8 cellular contexts compared by ENCODE assay signal in genomic region chr6:80163754-80164187, GRCh38. TPM values are rescaled to one million over a fixed set of nuclear protein-coding genes. Genes with fewer than 3 reads are reported as not detected.
DNase-seq lines count a peak whose midpoint lies in the region; ATAC-seq, FAIRE-seq and TF ChIP-seq lines count a peak whose summit lies in the region.

No MANE protein-coding gene starts in this region.

- peaks cover 7% of the 10 kb centered on the region for H3K36me3 Mint-ChIP-seq in activated naive CD8-positive, alpha-beta T cell treated with anti-CD3 and anti-CD28 coated beads, Interleukin-2, amount 10 ng/mL, durations not matched to agents 7 days and 5 days
- peaks cover 2% of the 10 kb centered on the region for H3K36me3 Mint-ChIP-seq in activated naive CD8-positive, alpha-beta T cell treated with anti-CD3 and anti-CD28 coated beads for 36 hours
- H3K36me3 Mint-ChIP-seq in endodermal cell (ENCODE audit: low read depth), result peaks cover 5% of the 10 kb centered on the region

- no peaks in the 10 kb centered on the region for H3K27me3 Mint-ChIP-seq in activated naive CD8-positive, alpha-beta T cell treated with anti-CD3 and anti-CD28 coated beads, Interleukin-2, amount 10 ng/mL, durations not matched to agents 7 days and 5 days
- no peaks in the 10 kb centered on the region for H3K27me3 Mint-ChIP-seq in activated naive CD8-positive, alpha-beta T cell treated with anti-CD3 and anti-CD28 coated beads for 36 hours
- no peaks in the 10 kb centered on the region for H3K27me3 Mint-ChIP-seq in endodermal cell (ENCODE audit: insufficient read depth)

- H3K27ac ChIP-seq in endodermal cell (ENCODE audit: low read depth, low read length), result no peak overlapping the region

- H3K27ac Mint-ChIP-seq in activated naive CD8-positive, alpha-beta T cell treated with anti-CD3 and anti-CD28 coated beads, Interleukin-2, amount 10 ng/mL, durations not matched to agents 7 days and 5 days, result no peak overlapping the region
- H3K27ac Mint-ChIP-seq in activated naive CD8-positive, alpha-beta T cell treated with anti-CD3 and anti-CD28 coated beads for 36 hours, result no peak overlapping the region
- H3K27ac Mint-ChIP-seq in endodermal cell, result no peak overlapping the region

- DNase-seq in activated naive CD8-positive, alpha-beta T cell treated with anti-CD3 and anti-CD28 coated beads, Interleukin-2, amount 10 ng/mL, durations not matched to agents 7 days and 5 days, result no peak
- DNase-seq in activated naive CD8-positive, alpha-beta T cell treated with anti-CD3 and anti-CD28 coated beads for 36 hours, result no peak
- peak; percentile 14 for DNase-seq in NCI-H2029 treated with DMSO at 0.1 percent for 48 hours (lab: John Stamatoyannopoulos, UW)
- peak; percentile 57 for DNase-seq in endodermal cell
- DNase-seq in urothelium cell line (ENCODE audit: low spot score), result peak; percentile 25
- no peak for DNase-seq in hippocampal formation (lab: John Stamatoyannopoulos, UW)
- DNase-seq in NCI-H1930 (lab: John Stamatoyannopoulos, UW), result no peak

- H3K9me3 ChIP-seq in endodermal cell (ENCODE audit: control insufficient read depth, low read length), result peaks cover 5% of the 10 kb centered on the region

- no peak for TF ChIP-seq CTCF in endodermal cell (conservative IDR thresholded peaks at IDR 0.05)

- H3K4me1 Mint-ChIP-seq in activated naive CD8-positive, alpha-beta T cell treated with anti-CD3 and anti-CD28 coated beads, Interleukin-2, amount 10 ng/mL, durations not matched to agents 7 days and 5 days, result peaks cover 11% of the 10 kb centered on the region
- H3K4me1 Mint-ChIP-seq in activated naive CD8-positive, alpha-beta T cell treated with anti-CD3 and anti-CD28 coated beads for 36 hours, result peaks cover 12% of the 10 kb centered on the region
- peaks cover 14% of the 10 kb centered on the region for H3K4me1 Mint-ChIP-seq in endodermal cell

- no peak overlapping the region for H3K4me3 Mint-ChIP-seq in activated naive CD8-positive, alpha-beta T cell treated with anti-CD3 and anti-CD28 coated beads, Interleukin-2, amount 10 ng/mL, durations not matched to agents 7 days and 5 days
- H3K4me3 Mint-ChIP-seq in activated naive CD8-positive, alpha-beta T cell treated with anti-CD3 and anti-CD28 coated beads for 36 hours, result no peak overlapping the region
- no peak overlapping the region for H3K4me3 Mint-ChIP-seq in endodermal cell

- peaks cover 19% of the 10 kb centered on the region for H3K4me1 ChIP-seq in endodermal cell (ENCODE audit: control insufficient read depth, insufficient read depth, low read length)

- no peak overlapping the region for H3K9ac ChIP-seq in endodermal cell (ENCODE audit: extremely low read depth, low read length, poor library complexity, severe bottlenecking)

- no peak overlapping the region for H3K4me3 ChIP-seq in endodermal cell (ENCODE audit: low read length)

- H3K9me3 Mint-ChIP-seq in activated naive CD8-positive, alpha-beta T cell treated with anti-CD3 and anti-CD28 coated beads, Interleukin-2, amount 10 ng/mL, durations not matched to agents 7 days and 5 days, result no peaks in the 10 kb centered on the region
- no peaks in the 10 kb centered on the region for H3K9me3 Mint-ChIP-seq in activated naive CD8-positive, alpha-beta T cell treated with anti-CD3 and anti-CD28 coated beads for 36 hours
- H3K9me3 Mint-ChIP-seq in endodermal cell, result no peaks in the 10 kb centered on the region

- peaks cover 10% of the 10 kb centered on the region for H3K36me3 ChIP-seq in endodermal cell (ENCODE audit: control insufficient read depth, insufficient read depth, low read length)

- POLR2A ChIA-PET in activated naive CD8-positive, alpha-beta T cell treated with anti-CD3 and anti-CD28 coated beads, Interleukin-2, amount 10 ng/mL, durations not matched to agents 7 days and 5 days (lab: Charles Lee), result interaction anchor here (1.2 kb wide), 1 partner anchor 57 kb away, joined by 4 read pairs; the partner anchor contains the start of gene BCKDHB

- FAIRE-seq in urothelium cell line (lab: Jason Lieb, UNC), result no peak

- no peaks in the 10 kb centered on the region for H3K27me3 ChIP-seq in endodermal cell (ENCODE audit: control insufficient read depth, insufficient read depth, low read length, poor library complexity, severe bottlenecking)

- ATAC-seq in activated naive CD8-positive, alpha-beta T cell treated with anti-CD3 and anti-CD28 coated beads, Interleukin-2, amount 10 ng/mL, durations not matched to agents 7 days and 5 days (ENCODE audit: low read depth), result peak; percentile 85
- ATAC-seq in HG02759 (IDR thresholded peaks at IDR 0.05; ENCODE audit: unreplicated experiment), result peak; percentile 78

- WGBS in endodermal cell (ENCODE audit: insufficient coverage in 1 of 2, insufficient read length in 1 of 2), 2 experiments, result 32 to 48% methylated on average over 3 of the region's 3 CpGs

RNA-seq across cellular contexts. Expression of gene BCKDHB, which starts 57.3 kb away (rescaled TPM):
- 10 to 100 TPM; 18.8 to 20.6 TPM for total RNA-seq in activated naive CD8-positive, alpha-beta T cell treated with anti-CD3 and anti-CD28 coated beads, Interleukin-2, amount 10 ng/mL, durations not matched to agents 7 days and 5 days
- 10 to 100 TPM; 15.3 to 17.5 TPM for total RNA-seq in activated naive CD8-positive, alpha-beta T cell treated with anti-CD3 and anti-CD28 coated beads for 36 hours
- 10 to 100 TPM; 35.1 to 36.4 TPM for total RNA-seq in endodermal cell
- polyA plus RNA-seq in endodermal cell (2013, experiment 1 of 2), result 23.2 TPM
- polyA plus RNA-seq in endodermal cell (2013, experiment 2 of 2), result 20.8 TPM

Comparison
In these comparisons a context has a peak if more than half of its experiments do, and no peak if none do; other contexts are left out.
1. DNase-seq: peak in NCI-H2029 treated with DMSO at 0.1 percent for 48 hours (single experiment), endodermal cell (single experiment) and urothelium cell line (single experiment); none in activated naive CD8-positive, alpha-beta T cell treated with anti-CD3 and anti-CD28 coated beads, Interleukin-2, amount 10 ng/mL, durations not matched to agents 7 days and 5 days (single experiment), activated naive CD8-positive, alpha-beta T cell treated with anti-CD3 and anti-CD28 coated beads for 36 hours (single experiment), hippocampal formation (0 of 2) and NCI-H1930 (0 of 2).